ENCODE assay signal across 9 cellular contexts in the genomic region with DNA sequence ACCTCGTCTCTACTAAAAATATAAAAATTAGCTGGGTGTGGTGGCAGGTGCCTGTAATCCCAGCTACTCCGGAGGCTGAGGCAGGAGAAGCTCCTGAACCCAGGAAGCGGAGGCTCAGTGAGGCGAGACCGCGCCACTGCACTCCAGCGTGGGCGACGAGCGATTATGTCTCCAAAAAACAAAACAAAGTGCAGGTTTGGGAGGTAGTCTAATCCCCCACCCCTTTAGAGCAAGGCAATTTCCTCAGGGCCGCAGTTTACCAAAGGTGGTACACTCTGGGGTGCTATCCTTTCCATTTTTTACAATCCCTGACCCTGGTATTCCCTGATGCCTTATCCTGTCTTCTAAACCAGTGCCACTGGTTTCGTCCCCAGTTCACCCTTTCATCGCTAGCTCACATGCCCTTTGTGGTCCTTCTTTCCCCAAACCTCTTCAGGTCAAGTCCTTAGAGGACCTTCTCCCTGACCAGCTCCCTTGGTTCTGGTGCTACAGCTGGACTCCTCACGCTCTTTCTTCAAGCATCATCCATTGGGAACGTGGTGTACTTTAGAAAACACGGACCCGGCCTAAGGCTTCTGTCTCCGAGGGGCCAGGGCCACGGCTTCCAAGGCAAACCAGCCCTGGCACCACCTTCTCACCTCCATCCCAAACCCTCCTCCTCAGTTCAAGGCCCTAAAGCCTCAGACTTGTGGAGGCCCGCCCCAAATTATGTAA. TPM values are rescaled to one million over a fixed set of nuclear protein-coding genes. Genes with fewer than 3 reads are reported as not detected.
DNase-seq lines count a peak whose midpoint lies in the region; ATAC-seq and TF ChIP-seq lines count a peak whose summit lies in the region.
"Had no signal": no experiment of that assay in that cellular context is flagged by ENCODE, and none has a peak within 500 bp of the region (broad histone marks: within the 10 kb centered on the region; RNA-seq: fewer than 3 reads in every experiment).

No MANE protein-coding gene starts in this region.

- H3K79me2 ChIP-seq in SU-DHL-6 (ENCODE audit: insufficient read depth, low read length), result peaks cover 54% of the 10 kb centered on the region

- H3K27ac ChIP-seq in SU-DHL-6 (ENCODE audit: low read depth, low read length) (peak overlapping the region; percentile 76), psoas muscle (peak overlapping the region; percentile 89)

- peaks cover 14% of the 10 kb centered on the region; the same call in 1 of the 2 replicates for H3F3A ChIP-seq in SU-DHL-6 (ENCODE audit: insufficient read depth)

- DNase-seq in T-helper 1 cell (no peak), fibroblast of mammary gland (ENCODE audit: low read depth) (peak; percentile 20), psoas muscle (no peak), NCI-H345 (lab: John Stamatoyannopoulos, UW) (no peak), NCI-H128 (lab: John Stamatoyannopoulos, UW; ENCODE audit: unreplicated experiment) (no peak)

- no peaks in the 10 kb centered on the region for H3K9me3 ChIP-seq in SU-DHL-6 (ENCODE audit: insufficient read depth, low read length)
- H3K9me3 ChIP-seq in psoas muscle, result no peaks in the 10 kb centered on the region

- no peaks in the 10 kb centered on the region for H3K9me2 ChIP-seq in SU-DHL-6 (replicated peaks; ENCODE audit: insufficient read depth, low read length)

- peaks cover 27% of the 10 kb centered on the region for H3K36me3 Mint-ChIP-seq in T-helper 1 cell treated with Interleukin-12 subunit alpha and Interleukin-12 subunit beta and Interleukin-4 antibody, amounts not matched to agents 30 μg/mL and 1 μg/mL, for 36 hours (ENCODE audit: low read depth)

- H2AFZ ChIP-seq in SU-DHL-6 (ENCODE audit: low read depth, low read length, severe bottlenecking), result peak overlapping the region; percentile 79

- H3K4me1 ChIP-seq in psoas muscle, result peaks cover 20% of the 10 kb centered on the region

- no peaks in the 10 kb centered on the region for H3K9me3 Mint-ChIP-seq in T-helper 1 cell treated with Interleukin-12 subunit alpha and Interleukin-12 subunit beta and Interleukin-4 antibody, amounts not matched to agents 30 μg/mL and 1 μg/mL, for 36 hours

- peak overlapping the region; percentile 86 for H3K9ac ChIP-seq in SU-DHL-6 (ENCODE audit: low read length)

- ATAC-seq in psoas muscle, result no peak
- no peak for ATAC-seq in GM18502 (IDR thresholded peaks at IDR 0.05; ENCODE audit: poor library complexity, unreplicated experiment)

- H3K4me2 ChIP-seq in SU-DHL-6 (ENCODE audit: low read depth, low read length, poor library complexity, severe bottlenecking), result peak overlapping the region; percentile 85

- no peaks in the 10 kb centered on the region for H4K20me1 ChIP-seq in SU-DHL-6 (ENCODE audit: low read depth, low read length)

- no peaks in the 10 kb centered on the region for H3K27me3 Mint-ChIP-seq in T-helper 1 cell treated with Interleukin-12 subunit alpha and Interleukin-12 subunit beta and Interleukin-4 antibody, amounts not matched to agents 30 μg/mL and 1 μg/mL, for 36 hours (ENCODE audit: low read depth)

- TF ChIP-seq CTCF in SU-DHL-6 (IDR thresholded peaks at IDR 0.05; ENCODE audit: insufficient read depth, low read length, poor library complexity, severe bottlenecking), result no peak
- TF ChIP-seq CTCF in fibroblast of mammary gland (conservative IDR thresholded peaks at IDR 0.05; ENCODE audit: control insufficient read depth, insufficient read depth, low read depth, low read length), result no peak
- TF ChIP-seq CTCF in psoas muscle (IDR thresholded peaks at IDR 0.05), result no peak

- peaks cover 48% of the 10 kb centered on the region for H3K4me1 Mint-ChIP-seq in T-helper 1 cell treated with Interleukin-12 subunit alpha and Interleukin-12 subunit beta and Interleukin-4 antibody, amounts not matched to agents 30 μg/mL and 1 μg/mL, for 36 hours (ENCODE audit: low read depth)

- peak overlapping the region; percentile 91 for H3K4me3 Mint-ChIP-seq in T-helper 1 cell treated with Interleukin-12 subunit alpha and Interleukin-12 subunit beta and Interleukin-4 antibody, amounts not matched to agents 30 μg/mL and 1 μg/mL, for 36 hours

- H3K27ac Mint-ChIP-seq in T-helper 1 cell treated with Interleukin-12 subunit alpha and Interleukin-12 subunit beta and Interleukin-4 antibody, amounts not matched to agents 30 μg/mL and 1 μg/mL, for 36 hours, result peak overlapping the region; percentile 91

- H3K4me3 ChIP-seq in SU-DHL-6 (ENCODE audit: insufficient read depth, low read length, poor library complexity, severe bottlenecking) (peak overlapping the region; percentile 63), fibroblast of mammary gland (ENCODE audit: control insufficient read depth, low read depth, low read length) (peak overlapping the region; percentile 84), psoas muscle (peak overlapping the region; percentile 90)

- intact Hi-C loops in psoas muscle (cut with DNase I), result loop anchor here (2.0 to 5.0 kb wide), 3 partner anchors 54 to 108 kb away; a partner anchor contains a TSS

- H3K27me3 ChIP-seq in SU-DHL-6 (ENCODE audit: low read length), result no peaks in the 10 kb centered on the region
- H3K27me3 ChIP-seq in psoas muscle (ENCODE audit: insufficient read depth in 3 of 3, low read length in 2 of 3), result no peaks in the 10 kb centered on the region

- H3K36me3 ChIP-seq in SU-DHL-6 (ENCODE audit: low read length), result peaks cover 2% of the 10 kb centered on the region; the same call in 1 of the 2 replicates
- H3K36me3 ChIP-seq in psoas muscle (ENCODE audit: insufficient read depth in 1 of 2, low read depth in 1 of 2), result no peaks in the 10 kb centered on the region

- 60 to 66% (median 61%) methylated on average over 20 of the region's 20 CpGs for WGBS in psoas muscle, 3 donors

RNA-seq across cellular contexts. Expression of a gene that starts 0.9 kb away (rescaled TPM):
- total RNA-seq in psoas muscle, result 1 to 10 TPM; 4.9 to 5.8 (median 5.5) TPM
- polyA plus RNA-seq in psoas muscle, result 10 to 100 TPM in 1 of 3 donors, 1 to 10 TPM in 2; 4.6 to 10.3 (median 5.3) TPM

RNA-seq across cellular contexts. Expression of a gene that starts 1.5 kb away (rescaled TPM):
- total RNA-seq in psoas muscle, result 10 to 100 TPM; 10.0 to 16.9 (median 11.9) TPM
- 10 to 100 TPM; 11.0 to 14.7 (median 14.0) TPM for polyA plus RNA-seq in psoas muscle

RNA-seq across cellular contexts. Expression of a gene that starts 50.6 kb away (rescaled TPM):
- not detected for total RNA-seq in psoas muscle
- polyA plus RNA-seq in psoas muscle, result not detected
- total RNA-seq: dermis microvascular lymphatic vessel endothelial cell had no signal

RNA-seq across cellular contexts. Expression of a gene that starts 55.0 kb away (rescaled TPM):
- 10 to 100 TPM; 11.8 to 23.3 (median 19.4) TPM for total RNA-seq in psoas muscle
- 10 to 100 TPM; 23.1 to 54.1 (median 25.1) TPM for polyA plus RNA-seq in psoas muscle
